35 cellular contexts compared by ENCODE assay signal in genomic region chr1:53158900-53159299, GRCh38. TPM values are rescaled to one million over a fixed set of nuclear protein-coding genes. Genes with fewer than 3 reads are reported as not detected.
"Had no signal": no experiment of that assay in that cellular context is flagged by ENCODE, and none has a peak within 500 bp of the region (broad histone marks: within the 10 kb centered on the region; RNA-seq: fewer than 3 reads in every experiment).

No MANE protein-coding gene starts in this region.

- H3K27me3 ChIP-seq: body of pancreas, brain microvascular endothelial cell, breast epithelium had no signal

- FAIRE-seq: astrocyte, TTC549 had no signal

- H3K36me3 ChIP-seq: brain microvascular endothelial cell, breast epithelium, WERI-Rb-1 had no signal

- H3K27ac ChIP-seq: body of pancreas, brain microvascular endothelial cell, breast epithelium, WERI-Rb-1 had no signal

- H3K4me3 ChIP-seq: body of pancreas, breast epithelium had no signal

- ATAC-seq: activated CD4-positive, alpha-beta T cell treated with anti-CD3 and anti-CD28 coated beads for 36 hours; activated CD4-positive, CD25-positive, alpha-beta regulatory T cell treated with anti-CD3 and anti-CD28 coated beads, Interleukin-2, amount 50 U/mL, for 24 hours; activated CD8-positive, alpha-beta memory T cell treated with anti-CD3 and anti-CD28 coated beads, Interleukin-2, amount 10 ng/mL, durations not matched to agents 7 days and 5 days; activated CD8-positive, alpha-beta T cell treated with anti-CD3 and anti-CD28 coated beads, Interleukin-2, amount 10 ng/mL, durations not matched to agents 7 days and 5 days; activated naive CD8-positive, alpha-beta T cell treated with anti-CD3 and anti-CD28 coated beads, Interleukin-2, amount 50 U/mL, for 24 hours; body of pancreas; WTC11 had no signal

- DNase-seq: activated CD4-positive, alpha-beta memory T cell treated with anti-CD3 and anti-CD28 coated beads, Interleukin-2, amount 10 ng/mL, durations not matched to agents 7 days and 5 days; activated CD4-positive, alpha-beta T cell treated with anti-CD3 and anti-CD28 coated beads for 1 hour; activated CD4-positive, alpha-beta T cell treated with anti-CD3 and anti-CD28 coated beads for 36 hours; activated CD4-positive, alpha-beta T cell treated with anti-CD3 and anti-CD28 coated beads for 48 hours; activated CD4-positive, alpha-beta T cell treated with anti-CD3 and anti-CD28 coated beads, Interleukin-2, amount 10 ng/mL, durations not matched to agents 7 days and 5 days; activated CD4-positive, alpha-beta T cell treated with anti-CD3 and anti-CD28 coated beads, Interleukin-2, amount 50 U/mL, for 48 hours; activated CD4-positive, CD25-positive, alpha-beta regulatory T cell; activated CD8-positive, alpha-beta memory T cell treated with anti-CD3 and anti-CD28 coated beads for 24 hours; activated CD8-positive, alpha-beta memory T cell treated with anti-CD3 and anti-CD28 coated beads, Interleukin-2, amount 10 ng/mL, durations not matched to agents 7 days and 5 days; activated CD8-positive, alpha-beta memory T cell treated with anti-CD3 and anti-CD28 coated beads, Interleukin-2, amount 50 U/mL, for 48 hours; activated CD8-positive, alpha-beta T cell treated with anti-CD3 and anti-CD28 coated beads, Interleukin-2, amount 10 ng/mL, durations not matched to agents 7 days and 5 days; activated effector memory CD4-positive, alpha-beta T cell treated with Interleukin-2 at 50 U/mL for 16 hours; activated gamma-delta T cell; activated naive CD4-positive, alpha-beta T cell treated with anti-CD3 and anti-CD28 coated beads, Interleukin-2, amount 10 ng/mL, durations not matched to agents 7 days and 5 days; activated naive CD4-positive, alpha-beta T cell treated with Interleukin-2 at 50 U/mL for 16 hours; activated naive CD8-positive, alpha-beta T cell treated with anti-CD3 and anti-CD28 coated beads, Interleukin-2, amount 10 ng/mL, durations not matched to agents 7 days and 5 days; activated naive CD8-positive, alpha-beta T cell treated with anti-CD3 and anti-CD28 coated beads, Interleukin-2, amount 50 U/mL, for 24 hours; activated T-cell treated with anti-CD3 and anti-CD28 coated beads, Interleukin-2, amount 50 U/mL, for 24 hours; activated T-cell treated with anti-CD3 and anti-CD28 coated beads, Interleukin-2, amount 50 U/mL, for 48 hours; amygdala; anterior cingulate cortex; body of pancreas; brain microvascular endothelial cell; central memory CD4-positive, alpha-beta T cell; T-helper 1 cell; T-helper 2 cell; T-helper 9 cell; WERI-Rb-1 had no signal

- H3K4me1 ChIP-seq: body of pancreas, breast epithelium had no signal

- H3K9me3 ChIP-seq: body of pancreas, breast epithelium had no signal

RNA-seq across cellular contexts. Expression of gene SLC1A7, which starts 16.5 kb away (rescaled TPM):
- total RNA-seq: activated CD4-positive, alpha-beta memory T cell treated with anti-CD3 and anti-CD28 coated beads, Interleukin-2, amount 10 ng/mL, durations not matched to agents 7 days and 5 days; activated CD4-positive, alpha-beta T cell treated with anti-CD3 and anti-CD28 coated beads for 36 hours; activated CD4-positive, alpha-beta T cell treated with anti-CD3 and anti-CD28 coated beads, Interleukin-2, amount 10 ng/mL, durations not matched to agents 7 days and 5 days; activated CD8-positive, alpha-beta memory T cell treated with anti-CD3 and anti-CD28 coated beads, Interleukin-2, amount 10 ng/mL, durations not matched to agents 7 days and 5 days; activated CD8-positive, alpha-beta T cell treated with anti-CD3 and anti-CD28 coated beads, Interleukin-2, amount 10 ng/mL, durations not matched to agents 7 days and 5 days; activated naive CD8-positive, alpha-beta T cell treated with anti-CD3 and anti-CD28 coated beads, Interleukin-2, amount 10 ng/mL, durations not matched to agents 7 days and 5 days; activated T-helper 2 cell treated with anti-CD3 and anti-CD28 coated beads, Interferon-gamma antibody, Interleukin-2, Interleukin-4, amounts not matched to agents 10 μg/mL and 5 μg/mL and 100 μg/mL, durations not matched to agents 14 hours and 24 hours and 36 hours; astrocyte; body of pancreas; cerebellum; WTC11 had no signal
